8 cellular contexts compared by ENCODE assay signal in the genomic region with DNA sequence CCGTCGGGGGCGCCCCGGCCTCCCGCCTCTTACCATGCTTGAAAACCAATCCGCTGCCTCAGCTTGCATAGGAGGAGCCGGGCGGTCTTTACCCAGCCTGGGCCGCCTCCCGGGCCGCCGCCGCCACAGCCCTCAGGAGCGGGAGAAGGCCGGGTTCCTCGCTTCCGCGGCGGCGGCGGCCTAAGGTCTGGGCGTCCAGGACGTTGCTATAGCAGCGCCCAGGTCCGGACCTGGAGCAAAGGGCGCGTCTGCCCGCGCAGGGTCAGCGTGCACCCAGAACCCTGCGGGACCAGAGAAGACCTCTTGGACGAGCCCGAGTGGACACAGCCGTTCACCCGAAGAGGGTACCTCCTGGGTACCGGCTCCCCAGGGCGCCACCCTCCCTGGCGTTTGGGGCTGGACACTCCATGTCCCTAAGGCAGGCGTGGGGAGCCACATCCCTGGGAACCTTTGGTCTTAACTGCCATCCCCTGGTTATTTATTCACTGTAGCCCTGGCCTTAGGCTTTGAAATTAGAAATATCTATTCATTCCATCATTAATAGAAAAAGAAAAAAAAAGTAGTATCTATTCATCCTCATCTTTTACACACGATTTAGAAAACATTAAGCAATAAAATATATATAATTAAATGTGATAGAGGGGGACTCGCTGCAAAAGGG. TPM values are rescaled to one million over a fixed set of nuclear protein-coding genes. Genes with fewer than 3 reads are reported as not detected.
DNase-seq lines count a peak whose midpoint lies in the region; ATAC-seq, FAIRE-seq and TF ChIP-seq lines count a peak whose summit lies in the region.

No MANE protein-coding gene starts in this region.

- H3K9me3 Mint-ChIP-seq in HFFc6, result no peaks in the 10 kb centered on the region

- ATAC-seq in stimulated activated naive CD8-positive, alpha-beta T cell treated with anti-CD3 and anti-CD28 coated beads, Interleukin-15, Interleukin-2, amounts not matched to agents 100 U/mL and 50 U/mL, for 24 hours, result no peak

- FAIRE-seq in urothelium cell line (lab: Jason Lieb, UNC), result no peak

- peaks cover 36% of the 10 kb centered on the region for H3K4me1 Mint-ChIP-seq in HFFc6 (ENCODE audit: low read depth)

- H3K27me3 ChIP-seq in brain microvascular endothelial cell (replicated peaks), result no peaks in the 10 kb centered on the region

- no peak overlapping the region for H3K27ac ChIP-seq in brain microvascular endothelial cell

- peak; percentile 13 for DNase-seq in HFFc6
- DNase-seq in brain microvascular endothelial cell, result peak; percentile 31
- DNase-seq in inferior parietal cortex (ENCODE audit: extremely low spot score), result peak; percentile 9
- peak; percentile 19 for DNase-seq in stimulated activated naive CD8-positive, alpha-beta T cell treated with anti-CD3 and anti-CD28 coated beads, Interleukin-15, Interleukin-2, amounts not matched to agents 100 U/mL and 50 U/mL, for 24 hours
- no peak for DNase-seq in NOMO-1 (lab: John Stamatoyannopoulos, UW; ENCODE audit: unreplicated experiment in 2 of 2)
- DNase-seq in stimulated activated CD4-positive, alpha-beta T cell treated with anti-CD3 and anti-CD28 coated beads, Interleukin-1b, Interleukin-23, amount 100 ng/mL, for 48 hours, result no peak
- no peak for DNase-seq in urothelium cell line (ENCODE audit: low spot score)
- no peak for DNase-seq in HPDE6-E6E7 (ENCODE audit: extremely low spot score)

- peaks cover 5% of the 10 kb centered on the region for H3K27me3 Mint-ChIP-seq in HFFc6 (ENCODE audit: insufficient read depth)

- peaks cover 3% of the 10 kb centered on the region for H3K36me3 ChIP-seq in brain microvascular endothelial cell (replicated peaks)

- in situ Hi-C loops in brain microvascular endothelial cell (cut with HindIII; ENCODE audit: low pct_ligation_motif_present, low sequenced_read_pairs), result no loop called here

- TF ChIP-seq CTCF in HFFc6 (IDR thresholded peaks at IDR 0.05) (no peak), brain microvascular endothelial cell (IDR thresholded peaks at IDR 0.05; ENCODE audit: low read depth, low read length, missing control alignments) (no peak)

- no peak overlapping the region for H3K27ac Mint-ChIP-seq in HFFc6

- peak overlapping the region; percentile 76 for H3K4me3 ChIP-seq in brain microvascular endothelial cell (ENCODE audit: low read depth, low read length)

- H3K4me3 Mint-ChIP-seq in HFFc6, result peak overlapping the region; percentile 90

- H3K36me3 Mint-ChIP-seq in HFFc6 (ENCODE audit: low read depth), result peaks cover 20% of the 10 kb centered on the region

RNA-seq across cellular contexts. Expression of gene DZIP1, which starts 2.4 kb away (rescaled TPM):
- 10 to 100 TPM; 39.3 to 43.8 (median 42.0) TPM for total RNA-seq in HFFc6 (2021; fragmentation: NEBNext Ultra II Directional; extraction: Animal tissue kit (Norgen Biotek cat#: 25700))

RNA-seq across cellular contexts. Expression of gene DNAJC3, which starts 34.8 kb away (rescaled TPM):
- 10 to 100 TPM; 40.6 to 53.7 (median 48.4) TPM for total RNA-seq in HFFc6 (2021; fragmentation: NEBNext Ultra II Directional; extraction: Animal tissue kit (Norgen Biotek cat#: 25700))

Comparison
In these comparisons a context has a peak if more than half of its experiments do, and no peak if none do; other contexts are left out.
1. DNase-seq: peak in HFFc6 (single experiment), brain microvascular endothelial cell (single experiment), inferior parietal cortex (single experiment) and stimulated activated naive CD8-positive, alpha-beta T cell treated with anti-CD3 and anti-CD28 coated beads, Interleukin-15, Interleukin-2, amounts not matched to agents 100 U/mL and 50 U/mL, for 24 hours (single experiment); none in NOMO-1 (0 of 2), stimulated activated CD4-positive, alpha-beta T cell treated with anti-CD3 and anti-CD28 coated beads, Interleukin-1b, Interleukin-23, amount 100 ng/mL, for 48 hours (single experiment), urothelium cell line (single experiment) and HPDE6-E6E7 (single experiment).